ENCODE assay signal across 8 cellular contexts in the genomic region with DNA sequence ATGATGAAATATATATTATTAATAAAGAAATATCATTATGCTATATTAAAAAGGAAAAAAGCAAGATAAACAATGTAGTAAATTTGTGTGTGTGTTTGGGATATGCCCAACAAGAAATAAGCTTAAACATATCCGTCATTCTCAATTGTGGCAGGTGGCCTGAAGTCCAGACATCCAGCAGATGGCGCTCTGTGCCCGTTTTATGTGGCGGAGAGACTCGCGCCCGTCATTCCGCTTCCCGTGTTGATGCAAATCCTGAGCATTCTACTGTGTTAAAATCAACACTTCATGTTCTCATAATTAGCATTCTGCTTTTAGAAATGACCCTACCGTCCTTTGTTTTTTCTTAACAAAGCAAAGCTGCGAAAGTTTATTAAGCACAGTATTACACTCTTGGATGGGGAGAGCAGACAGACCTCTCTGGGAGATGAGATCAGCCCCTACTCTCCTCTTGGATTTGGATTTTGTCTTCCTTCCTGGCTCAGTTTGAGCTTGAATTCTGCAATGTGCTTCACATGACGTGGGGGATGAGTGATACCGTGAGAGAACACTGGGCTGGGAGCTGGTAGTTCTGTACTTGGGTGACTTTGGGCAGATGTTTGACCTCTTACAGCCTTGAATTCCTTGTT.
DNase-seq lines count a peak whose midpoint lies in the region; ATAC-seq and FAIRE-seq lines count a peak whose summit lies in the region.

No MANE protein-coding gene starts in this region.

- peak; percentile 86 for ATAC-seq in GM19467 (IDR thresholded peaks at IDR 0.05; ENCODE audit: unreplicated experiment)
- ATAC-seq in HG03571 (IDR thresholded peaks at IDR 0.05; ENCODE audit: unreplicated experiment): peak; percentile 82

- FAIRE-seq in endometrium (lab: Jason Lieb, UNC): peak; percentile 79

- DNase-seq in COR-L47 (lab: John Stamatoyannopoulos, UW) (peak; percentile 75), NCI-H748 treated with DMSO at 0.1 percent for 48 hours (lab: John Stamatoyannopoulos, UW) (peak; percentile 81), middle frontal gyrus (ENCODE audit: extremely low spot score, low spot score) (peak; percentile 49)
- peak; percentile 87 for DNase-seq in activated CD8-positive, alpha-beta memory T cell treated with anti-CD3 and anti-CD28 coated beads for 24 hours
- peak; percentile 88 for DNase-seq in stimulated activated CD8-positive, alpha-beta memory T cell treated with anti-CD3 and anti-CD28 coated beads, Interleukin-4, amount 100 ng/mL, for 48 hours

Comparison
In these comparisons a context has a peak if more than half of its experiments do, and no peak if none do; other contexts are left out.
1. Peak in every context shown above with its lines: DNase-seq and ATAC-seq.